ENCODE assay signal across 9 cellular contexts in the genomic region with DNA sequence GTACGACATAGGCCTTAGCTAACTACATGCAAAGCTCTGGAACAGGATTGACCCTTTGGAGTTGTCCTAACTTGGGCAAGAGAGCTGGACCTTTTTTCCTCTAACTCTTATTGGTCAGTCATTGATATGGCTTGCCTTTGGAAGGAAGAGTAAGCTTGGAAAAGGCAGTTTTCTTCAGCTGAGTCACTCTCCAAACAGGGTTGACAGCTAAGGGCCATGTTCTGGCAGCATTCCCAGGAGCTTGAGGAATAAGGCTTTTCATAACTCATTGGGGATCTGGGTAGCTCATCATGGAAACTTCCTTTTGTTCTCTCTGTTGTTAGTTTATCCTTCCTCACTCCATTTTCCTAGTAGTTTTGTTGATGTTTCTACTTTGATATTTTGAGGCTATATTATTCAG. TPM values are rescaled to one million over a fixed set of nuclear protein-coding genes. Genes with fewer than 3 reads are reported as not detected.
DNase-seq lines count a peak whose midpoint lies in the region; ATAC-seq, FAIRE-seq and TF ChIP-seq lines count a peak whose summit lies in the region.
"Had no signal": no experiment of that assay in that cellular context is flagged by ENCODE, and none has a peak within 500 bp of the region (broad histone marks: within the 10 kb centered on the region; RNA-seq: fewer than 3 reads in every experiment).

No MANE protein-coding gene starts in this region.

- H3K36me3 ChIP-seq in astrocyte (ENCODE audit: insufficient read depth, low read length) = no peaks in the 10 kb centered on the region
- no peaks in the 10 kb centered on the region for H3K36me3 ChIP-seq in aorta (ENCODE audit: control insufficient read depth in 1 of 2, insufficient read depth in 2 of 2, low read length in 1 of 2)
- H3K36me3 ChIP-seq: BLaER1 treated with 17β-estradiol and CSF1 and Interleukin-3, amounts not matched to agents 10 nM and 100 nM had no signal

- H3K27me3 ChIP-seq in astrocyte (ENCODE audit: insufficient read depth, low read length) (no peaks in the 10 kb centered on the region), aorta (ENCODE audit: control insufficient read depth in 1 of 2, insufficient read depth in 2 of 2, low read length in 1 of 2) (no peaks in the 10 kb centered on the region)
- H3K27me3 ChIP-seq: BLaER1 treated with 17β-estradiol and CSF1 and Interleukin-3, amounts not matched to agents 10 nM and 100 nM had no signal

- H3K36me3 Mint-ChIP-seq in astrocyte (ENCODE audit: low read depth, unreplicated experiment) (no peaks in the 10 kb centered on the region), CD14-positive monocyte (no peaks in the 10 kb centered on the region)

- no peak overlapping the region for H2AFZ ChIP-seq in astrocyte (ENCODE audit: low read depth, low read length)

- H3K4me3 Mint-ChIP-seq in astrocyte (ENCODE audit: unreplicated experiment) (no peak overlapping the region), CD14-positive monocyte (no peak overlapping the region)

- H3K4me1 Mint-ChIP-seq in astrocyte (ENCODE audit: low read depth, unreplicated experiment) (peaks cover 15% of the 10 kb centered on the region), CD14-positive monocyte (no peaks in the 10 kb centered on the region)

- H3K4me3 ChIP-seq in astrocyte (ENCODE audit: insufficient read depth, low read depth, low read length) = no peak overlapping the region
- no peak overlapping the region for H3K4me3 ChIP-seq in aorta (ENCODE audit: low read length in 2 of 2)
- H3K4me3 ChIP-seq: BLaER1 treated with 17β-estradiol and CSF1 and Interleukin-3, amounts not matched to agents 10 nM and 100 nM had no signal

- 3 to 12% methylated on average over 1 of the region's 1 CpG for WGBS in aorta, 2 donors

- peak; percentile 49 for DNase-seq in SIG-M5 treated with dmso at 0.1 percent for 504 hours (lab: John Stamatoyannopoulos, UW; ENCODE audit: unreplicated experiment)
- no peak for DNase-seq in SIG-M5 (lab: John Stamatoyannopoulos, UW)
- DNase-seq in astrocyte (ENCODE audit: low read depth) = peak; percentile 99
- peak; percentile 95 for DNase-seq in kidney tubule cell (ENCODE audit: low spot score)
- peak; percentile 86 to 93 for DNase-seq in aorta
- no peak for DNase-seq in CD14-positive monocyte (ENCODE audit: low spot score)
- no peak for DNase-seq in NCI-H1694 (lab: John Stamatoyannopoulos, UW)
- DNase-seq in OCI-M1 (lab: John Stamatoyannopoulos, UW) = no peak

- TF ChIP-seq CTCF in astrocyte (IDR thresholded peaks at IDR 0.05; ENCODE audit: insufficient read depth, low read depth, low read length) (no peak), CD14-positive monocyte (IDR thresholded peaks at IDR 0.05) (no peak)

- no peaks in the 10 kb centered on the region for H3K9me3 ChIP-seq in astrocyte (ENCODE audit: insufficient read depth, low read depth, low read length)
- H3K9me3 ChIP-seq in aorta (ENCODE audit: control insufficient read depth, low read length) = no peaks in the 10 kb centered on the region

- intact Hi-C loops in aorta (cut with DNase I) (no loop called here), CD14-positive monocyte (cut with micrococcal nuclease) (no loop called here)

- no peaks in the 10 kb centered on the region for H3K79me2 ChIP-seq in astrocyte (ENCODE audit: insufficient read depth, low read length)

- H3K27ac ChIP-seq in astrocyte (ENCODE audit: low read depth, low read length) (peak overlapping the region; percentile 64), aorta (ENCODE audit: low read depth in 1 of 2, low read length in 2 of 2) (peak overlapping the region; percentile 59 to 67)
- H3K27ac ChIP-seq: BLaER1 treated with 17β-estradiol and CSF1 and Interleukin-3, amounts not matched to agents 10 nM and 100 nM had no signal

- H3K9ac ChIP-seq in astrocyte (ENCODE audit: low read length) = peak overlapping the region; percentile 2
- H3K9ac ChIP-seq: BLaER1 treated with 17β-estradiol and CSF1 and Interleukin-3, amounts not matched to agents 10 nM and 100 nM had no signal

- peak; percentile 91 for FAIRE-seq in astrocyte (lab: Jason Lieb, UNC)

- ATAC-seq in aorta (ENCODE audit: low FRiP score) = peak; percentile 91

- H3K27ac Mint-ChIP-seq in astrocyte (ENCODE audit: unreplicated experiment) = peak overlapping the region; percentile 92
- H3K27ac Mint-ChIP-seq in CD14-positive monocyte = no peak overlapping the region

- H3K27me3 Mint-ChIP-seq in astrocyte (ENCODE audit: low read depth, unreplicated experiment) (no peaks in the 10 kb centered on the region), CD14-positive monocyte (ENCODE audit: low read depth in 3 of 3) (peaks cover 0 to 7% (median 7%) of the 10 kb centered on the region in 3 donors)

- H3K4me1 ChIP-seq in astrocyte (ENCODE audit: insufficient read depth, low read length) (peaks cover 12% of the 10 kb centered on the region), aorta (ENCODE audit: control insufficient read depth in 1 of 2, insufficient read depth in 2 of 2, low read length in 2 of 2) (peaks cover 0 to 2% of the 10 kb centered on the region in 2 donors)

- H3K4me2 ChIP-seq in astrocyte (ENCODE audit: low read length) = no peak overlapping the region
- H3K4me2 ChIP-seq: BLaER1 treated with 17β-estradiol and CSF1 and Interleukin-3, amounts not matched to agents 10 nM and 100 nM had no signal

- H3K9me3 Mint-ChIP-seq in astrocyte (ENCODE audit: unreplicated experiment) (peaks cover 6% of the 10 kb centered on the region), CD14-positive monocyte (peaks cover 0 to 6% (median 2%) of the 10 kb centered on the region in 7 donors)

- no peaks in the 10 kb centered on the region for H4K20me1 ChIP-seq in astrocyte (ENCODE audit: insufficient read depth, low read length)
- H4K20me1 ChIP-seq: BLaER1 treated with 17β-estradiol and CSF1 and Interleukin-3, amounts not matched to agents 10 nM and 100 nM had no signal

RNA-seq across cellular contexts. Expression of a gene that starts 14.5 kb away (rescaled TPM):
- 81.5 and 119 TPM in 2 replicates for total RNA-seq in astrocyte
- 100 to 1,000 TPM; 153 to 258 TPM for total RNA-seq in aorta
- polyA plus RNA-seq in aorta = 10 to 100 TPM; 33.3 to 87.6 TPM
- under 1 TPM; 0.08 to 0.28 TPM for polyA plus RNA-seq in CD14-positive monocyte

Comparison
In these comparisons a context has a peak if more than half of its experiments do, and no peak if none do; other contexts are left out.
1. DNase-seq: peak in SIG-M5 treated with dmso at 0.1 percent for 504 hours (single experiment), astrocyte (single experiment), kidney tubule cell (single experiment) and aorta (2 of 2); none in SIG-M5 (single experiment), CD14-positive monocyte (single experiment), NCI-H1694 (single experiment) and OCI-M1 (single experiment).